Comparison of ENCODE assay signal across 9 cellular contexts in the genomic region with DNA sequence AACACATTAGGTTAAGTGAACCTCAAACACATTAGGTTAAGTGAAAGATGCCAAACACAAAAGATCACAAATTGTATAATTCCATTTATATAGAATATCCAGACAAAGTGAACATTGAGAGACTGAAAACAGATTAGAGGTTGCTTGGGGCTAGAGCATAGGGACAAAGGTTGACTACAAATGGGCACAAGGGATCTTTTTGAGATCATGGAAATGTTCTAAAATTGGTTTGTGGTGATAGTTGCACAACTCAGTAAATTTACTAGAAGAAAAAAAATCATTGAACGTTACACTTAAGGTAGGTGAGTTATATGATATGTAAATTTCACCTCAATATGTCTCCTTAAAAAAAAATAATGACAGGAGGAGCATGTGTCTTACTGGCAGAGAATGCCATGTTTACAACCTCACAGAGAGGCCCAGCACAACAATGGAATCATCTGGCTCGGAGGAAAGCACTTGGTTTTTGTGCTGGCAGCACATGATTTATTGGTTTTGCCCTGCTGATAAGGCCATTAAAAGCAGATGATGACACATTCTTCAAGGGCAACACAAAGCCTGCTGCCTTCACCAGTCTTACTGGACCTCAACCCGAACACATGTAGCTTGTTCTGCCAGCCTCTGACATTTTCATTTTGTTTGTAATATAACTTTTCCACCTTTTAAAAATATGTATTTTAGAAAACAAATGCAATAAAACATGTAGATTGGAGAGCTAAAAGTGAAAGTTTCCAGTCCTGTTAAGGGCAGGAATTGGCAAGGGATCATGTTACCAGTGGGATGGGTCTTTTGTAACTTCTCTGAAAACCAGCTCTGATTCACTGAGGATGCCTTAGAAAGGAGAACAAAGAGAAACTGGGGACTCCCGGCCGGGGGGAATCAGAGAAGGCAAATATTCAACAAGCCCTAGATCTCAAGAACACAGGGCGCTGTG. TPM values are rescaled to one million over a fixed set of nuclear protein-coding genes. Genes with fewer than 3 reads are reported as not detected.
DNase-seq lines count a peak whose midpoint lies in the region; ATAC-seq, FAIRE-seq and TF ChIP-seq lines count a peak whose summit lies in the region.
"Had no signal": no experiment of that assay in that cellular context is flagged by ENCODE, and none has a peak within 500 bp of the region (broad histone marks: within the 10 kb centered on the region; RNA-seq: fewer than 3 reads in every experiment).

No MANE protein-coding gene starts in this region.

- 12 to 16% methylated on average over 6 of the region's 6 CpGs for WGBS in GM23248 (ENCODE audit: low coverage in 1 of 2, low lambda C conversion rate in 2 of 2, missing lambda C conversion rate in 2 of 2), 2 experiments
- 22% methylated on average over 6 of the region's 6 CpGs; no CpG with 5 or more reads in 1 of the 2 experiments for WGBS in H1 (ENCODE audit: extremely low coverage in 1 of 2, insufficient coverage in 1 of 2, insufficient read length in 1 of 2, insufficient replicate concordance in 2 of 2, low coverage in 1 of 2, low lambda C conversion rate in 2 of 2, missing lambda C conversion rate in 1 of 2), 2 experiments

- peak overlapping the region; percentile 39 for H4K5ac ChIP-seq in H1 (ENCODE audit: insufficient read length, low read depth, low read length)

- peaks cover 5% of the 10 kb centered on the region for H3K27me3 Mint-ChIP-seq in neural crest cell (ENCODE audit: low read depth)

- H2BK20ac ChIP-seq in H1 (ENCODE audit: low read length): no peak overlapping the region; the same call in 1 of the 2 replicates

- H4K20me1 ChIP-seq in GM23248 (ENCODE audit: insufficient read depth) (no peaks in the 10 kb centered on the region), H1 (replicated peaks in 1 of 2; ENCODE audit: control insufficient read depth in 1 of 2, insufficient read depth in 2 of 2, low read length in 2 of 2) (no peaks in the 10 kb centered on the region)

- FAIRE-seq in H1 (lab: Jason Lieb, UNC): peak; percentile 28
- FAIRE-seq: frontal cortex had no signal

- H3K9ac ChIP-seq in GM23248: 0 out of 2 replicates have a peak overlapping the region, but pooled peaks have one; percentile 1
- peak overlapping the region in 1 of 4 experiments; percentile 11; a peak in 1 of 7 replicates for H3K9ac ChIP-seq in H1 (replicated peaks in 1 of 4; ENCODE audit: extremely low read depth in 1 of 4, low read depth in 3 of 4, low read length in 3 of 4)

- H3K9me2 ChIP-seq in GM23248 (ENCODE audit: insufficient read depth): no peaks in the 10 kb centered on the region; the same call in 1 of the 2 replicates

- DNase-seq in GM23248: peak; percentile 71
- DNase-seq in NCI-H226: peak; percentile 79
- DNase-seq in H1 (ENCODE audit: low read depth in 1 of 2, low spot score in 2 of 2): peak; percentile 33 to 57
- no peak for DNase-seq in neural crest cell (ENCODE audit: low read depth, low spot score)
- no peak for DNase-seq in activated CD8-positive, alpha-beta memory T cell treated with anti-CD3 and anti-CD28 coated beads, Interleukin-2, amount 50 U/mL, for 48 hours
- no peak for DNase-seq in activated gamma-delta T cell (lab: John Stamatoyannopoulos, UW)

- H3K56ac ChIP-seq in H1 (replicated peaks; ENCODE audit: insufficient read length, low read depth, low read length): no peak overlapping the region

- TF ChIP-seq RAD21 in H1 (IDR thresholded peaks at IDR 0.05 in 1 of 2, conservative IDR thresholded peaks at IDR 0.05 in 1 of 2; ENCODE audit: low read depth in 2 of 2, low read length in 2 of 2): no peak

- H4K91ac ChIP-seq in H1 (replicated peaks; ENCODE audit: insufficient read length, low read length): peak overlapping the region; percentile 79

- no peaks in the 10 kb centered on the region for H3K9me3 ChIP-seq in GM23248 (ENCODE audit: low read depth)
- no peaks in the 10 kb centered on the region for H3K9me3 ChIP-seq in H1 (ENCODE audit: insufficient read depth in 2 of 2, low read depth in 1 of 2, low read length in 1 of 2)

- peak overlapping the region; percentile 65 for H3K4me3 ChIP-seq in GM23248
- H3K4me3 ChIP-seq in H1 (ENCODE audit: extremely low read depth in 1 of 4, insufficient read depth in 2 of 4, low read depth in 3 of 4, low read length in 4 of 4): peak overlapping the region in 3 of 4 experiments; percentile 6 to 31 (median 12); a peak in 4 of 8 replicates

- H3K36me3 Mint-ChIP-seq in neural crest cell (ENCODE audit: low read depth): no peaks in the 10 kb centered on the region

- no peak overlapping the region for H3K27ac ChIP-seq in GM23248
- peak overlapping the region; percentile 60; the same call in 1 of the 2 replicates for H3K27ac ChIP-seq in H1 (ENCODE audit: low read depth, low read length)

- no peaks in the 10 kb centered on the region for H3K79me1 ChIP-seq in H1 (ENCODE audit: low read depth, low read length)

- H2BK120ac ChIP-seq in H1 (replicated peaks; ENCODE audit: low read depth, low read length): peak overlapping the region; percentile 35

- H3K18ac ChIP-seq in H1 (ENCODE audit: extremely low read depth, low read length): peak overlapping the region; percentile 92

- peaks cover 18% of the 10 kb centered on the region for H3F3A ChIP-seq in GM23248 (ENCODE audit: insufficient read depth)

- H3K4ac ChIP-seq in H1 (replicated peaks; ENCODE audit: insufficient read length, low read depth, low read length): no peak overlapping the region

- no peak overlapping the region for H4K8ac ChIP-seq in H1 (ENCODE audit: extremely low read depth, insufficient read depth, low read length)

- no peak overlapping the region for H3K14ac ChIP-seq in H1 (ENCODE audit: insufficient read length)

- no peaks in the 10 kb centered on the region for H3K27me3 ChIP-seq in GM23248 (replicated peaks; ENCODE audit: insufficient read depth)
- no peaks in the 10 kb centered on the region for H3K27me3 ChIP-seq in H1 (replicated peaks in 1 of 4; ENCODE audit: control insufficient read depth in 3 of 4, extremely low read depth in 1 of 4, insufficient read depth in 3 of 4, low read length in 3 of 4)

- CTCF ChIA-PET in H1 (lab: Charles Lee; ENCODE audit: partially characterized antibody): interaction anchor here (0.5 to 4.7 kb wide), 4 partner anchors 8 to 457 kb away, joined by 3 to 33 read pairs (median 7); no protein-coding TSS in a partner anchor

- in situ Hi-C loops in GM23248 (cut with MboI): no loop called here

- TF ChIP-seq POLR2A in H1 (IDR thresholded peaks at IDR 0.05; ENCODE audit: control extremely low read depth in 1 of 2, low read depth in 2 of 2, low read length in 2 of 2): peak in 1 of 2 experiments; percentile 55; a peak in 1 of 3 replicates

- H2AFZ ChIP-seq in GM23248 (peak overlapping the region; percentile 68), H1 (ENCODE audit: low read length) (peak overlapping the region; percentile 93; the same call in 1 of the 2 replicates)

- peak overlapping the region; percentile 89; the same call in 1 of the 2 replicates for H2BK5ac ChIP-seq in H1 (ENCODE audit: low read depth, low read length)

- H3K4me1 Mint-ChIP-seq in neural crest cell: peaks cover 32% of the 10 kb centered on the region

- no peak overlapping the region for H3K23ac ChIP-seq in H1 (ENCODE audit: insufficient read length)

- no peaks in the 10 kb centered on the region for H3K23me2 ChIP-seq in H1 (ENCODE audit: low read depth, low read length)

- POLR2A ChIA-PET in H1 (lab: Charles Lee; ENCODE audit: partially characterized antibody): interaction anchor here (0.6 to 2.0 kb wide), 6 partner anchors 9 to 105 kb away, joined by 3 to 7 read pairs (median 4); a partner anchor contains a TSS

- H3K27ac Mint-ChIP-seq in neural crest cell (ENCODE audit: unreplicated experiment): peak overlapping the region; percentile 39

- no peak for ATAC-seq in HG03439 (IDR thresholded peaks at IDR 0.05; ENCODE audit: unreplicated experiment)
- no peak for ATAC-seq in GM19455 (IDR thresholded peaks at IDR 0.05; ENCODE audit: unreplicated experiment)

- no peak for TF ChIP-seq EP300 in H1 (IDR thresholded peaks at IDR 0.05; ENCODE audit: borderline replicate concordance in 1 of 2, low read depth in 2 of 2, low read length in 2 of 2)

- peak overlapping the region; percentile 85 for H3K4me2 ChIP-seq in GM23248 (ENCODE audit: unreplicated experiment)
- peak overlapping the region; percentile 48 to 54; a peak in 3 of 4 replicates for H3K4me2 ChIP-seq in H1 (ENCODE audit: insufficient read depth in 1 of 2, low read depth in 2 of 2, low read length in 2 of 2)

- 0 out of 2 replicates have a peak overlapping the region, but pooled peaks have one; percentile 94 for H2BK15ac ChIP-seq in H1 (ENCODE audit: low read length)

- H3K9me3 Mint-ChIP-seq in neural crest cell: peaks cover 12% of the 10 kb centered on the region

- TF ChIP-seq CTCF in H1 (IDR thresholded peaks at IDR 0.05; ENCODE audit: control extremely low read depth in 1 of 3, insufficient read depth in 1 of 3, low read depth in 1 of 3, low read length in 3 of 3) (no peak), neural crest cell (conservative IDR thresholded peaks at IDR 0.05) (no peak)

- H3K4me3 Mint-ChIP-seq in neural crest cell: peak overlapping the region; percentile 48

- H2AK5ac ChIP-seq in H1 (ENCODE audit: low read depth, low read length): peak overlapping the region; percentile 32; the same call in 1 of the 2 replicates

- H3K79me2 ChIP-seq in GM23248 (ENCODE audit: insufficient read depth) (no peaks in the 10 kb centered on the region), H1 (ENCODE audit: control insufficient read depth in 1 of 2, insufficient read depth in 2 of 2, low read length in 2 of 2) (no peaks in the 10 kb centered on the region)

- no peak overlapping the region; the same call in 1 of the 2 replicates for H2BK12ac ChIP-seq in H1 (ENCODE audit: low read depth, low read length)

- peaks cover 21% of the 10 kb centered on the region for H3K4me1 ChIP-seq in GM23248 (ENCODE audit: insufficient read depth)
- H3K4me1 ChIP-seq in H1 (replicated peaks in 1 of 4; ENCODE audit: control insufficient read depth in 3 of 4, insufficient read depth in 4 of 4, low read length in 3 of 4): peaks cover 3 to 13% (median 9%) of the 10 kb centered on the region in 4 experiments; a peak in 6 of 7 replicates

- H3K36me3 ChIP-seq in GM23248 (ENCODE audit: low read depth): no peaks in the 10 kb centered on the region
- H3K36me3 ChIP-seq in H1 (ENCODE audit: control insufficient read depth in 2 of 4, insufficient read depth in 4 of 4, low read length in 3 of 4): no peaks in the 10 kb centered on the region

RNA-seq across cellular contexts. Expression of a gene that starts 11.9 kb away (rescaled TPM):
- not detected in 2 replicates for total RNA-seq in GM23248 (2014; rRNA removed; shearing (Covaris generic))
- polyA plus RNA-seq in GM23248 (2016; fragmentation: Nextera tagmentation; extraction: Ambion mirVana) (not detected in 2 replicates), H1 (2011; rRNA removed) (0.03 TPM in 1 of 2 replicates, not detected in the other)
- 0.22 TPM in 1 of 2 replicates, not detected in the other for total RNA-seq in H1 (2021; fragmentation: NEBNext Ultra II Directional; extraction: Animal tissue kit (Norgen Biotek cat#: 25700))
- 0.10 TPM for polyA plus RNA-seq in H1 (2011; cell fraction: cytosol; rRNA removed)
- not detected for polyA plus RNA-seq in H1 (2011; cell fraction: nucleus; rRNA removed)
- polyA plus RNA-seq in H1 (2012, experiment 1 of 2): 0.06 to 0.07 TPM in 2 of 4 replicates, not detected in the others
- not detected for polyA plus RNA-seq in H1 (2012, experiment 2 of 2)
- polyA plus RNA-seq in H1 (2013, experiment 1 of 2): 0.04 TPM
- polyA plus RNA-seq in H1 (2013, experiment 2 of 2): 0.06 TPM
- not detected in 2 replicates for polyA minus RNA-seq in H1 (2011; rRNA and poly(A)+ RNA removed)
- polyA minus RNA-seq in H1 (2011; cell fraction: cytosol; rRNA and poly(A)+ RNA removed): not detected
- not detected for polyA minus RNA-seq in H1 (2011; cell fraction: nucleus; rRNA and poly(A)+ RNA removed)
- not detected in 2 replicates for total RNA-seq in neural crest cell
- total RNA-seq: frontal cortex had no signal

RNA-seq across cellular contexts. Expression of a gene that starts 42.1 kb away (rescaled TPM):
- not detected in 2 replicates for total RNA-seq in GM23248 (2014; rRNA removed; shearing (Covaris generic))
- polyA plus RNA-seq in GM23248 (2016; fragmentation: Nextera tagmentation; extraction: Ambion mirVana) (not detected in 2 replicates), H1 (2011; rRNA removed) (not detected in 2 replicates)
- total RNA-seq in H1 (2021; fragmentation: NEBNext Ultra II Directional; extraction: Animal tissue kit (Norgen Biotek cat#: 25700)): not detected in 2 replicates
- not detected for polyA plus RNA-seq in H1 (2011; cell fraction: cytosol; rRNA removed)
- polyA plus RNA-seq in H1 (2011; cell fraction: nucleus; rRNA removed): not detected
- polyA plus RNA-seq in H1 (2012, experiment 1 of 2): not detected in 4 replicates
- polyA plus RNA-seq in H1 (2012, experiment 2 of 2): not detected
- not detected for polyA plus RNA-seq in H1 (2013, experiment 1 of 2)
- polyA plus RNA-seq in H1 (2013, experiment 2 of 2): not detected
- polyA minus RNA-seq in H1 (2011; rRNA and poly(A)+ RNA removed): not detected in 2 replicates
- polyA minus RNA-seq in H1 (2011; cell fraction: cytosol; rRNA and poly(A)+ RNA removed): not detected
- polyA minus RNA-seq in H1 (2011; cell fraction: nucleus; rRNA and poly(A)+ RNA removed): not detected
- total RNA-seq in neural crest cell: not detected in 2 replicates
- total RNA-seq: frontal cortex had no signal

Comparison
In these comparisons a context has a peak if more than half of its experiments do, and no peak if none do; other contexts are left out.
1. DNase-seq: peak in GM23248 (single experiment), NCI-H226 (single experiment) and H1 (2 of 2); none in neural crest cell (single experiment), activated CD8-positive, alpha-beta memory T cell treated with anti-CD3 and anti-CD28 coated beads, Interleukin-2, amount 50 U/mL, for 48 hours (single experiment) and activated gamma-delta T cell (single experiment).